ENCODE assay signal across 8 cellular contexts in the genomic region with DNA sequence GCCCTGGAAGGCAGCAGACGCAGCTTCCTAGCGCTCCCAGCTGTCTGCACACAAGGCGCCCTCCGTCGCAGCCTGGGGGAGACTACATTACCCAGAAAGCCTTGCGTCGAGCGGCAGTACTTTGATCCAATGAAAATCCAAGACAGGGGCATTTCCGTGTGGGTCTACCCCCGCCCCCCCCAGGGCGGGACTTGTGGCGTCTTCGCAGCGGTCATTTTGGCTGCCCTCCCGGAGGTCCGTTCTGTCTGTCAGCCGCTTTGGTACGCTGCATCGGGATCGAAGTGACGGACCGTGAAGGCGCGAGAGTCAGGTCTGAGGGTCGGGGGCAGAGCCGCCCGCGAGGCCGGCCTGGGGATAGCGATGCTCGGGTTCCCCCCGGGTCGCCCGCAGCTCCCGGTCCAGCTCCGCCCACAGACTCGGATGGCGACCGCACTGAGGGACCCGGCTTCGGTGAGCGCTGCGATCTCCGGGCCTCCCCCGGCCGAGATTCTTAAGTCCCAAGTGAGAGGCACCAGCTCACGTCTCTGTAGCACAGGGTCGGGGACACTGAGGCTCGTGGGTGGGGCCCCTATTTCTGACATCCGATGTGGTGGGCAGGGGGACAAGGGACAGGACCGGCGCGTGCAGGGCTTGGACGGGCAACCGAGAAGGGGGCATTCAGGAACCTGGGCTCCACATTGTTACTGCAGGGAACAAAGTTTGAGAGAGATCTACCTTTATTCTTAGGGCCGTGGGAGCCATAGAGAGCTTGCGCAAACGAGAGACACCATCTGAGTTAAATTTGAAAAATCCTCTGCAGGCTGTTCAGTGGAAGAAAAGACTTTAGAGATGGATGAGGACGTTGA. TPM values are rescaled to one million over a fixed set of nuclear protein-coding genes. Genes with fewer than 3 reads are reported as not detected.
A peak's percentile ranks its signal among the peaks of the same experiment; 100 is the strongest.
DNase-seq lines count a peak whose midpoint lies in the region; ATAC-seq and TF ChIP-seq lines count a peak whose summit lies in the region.

A gene (plus strand): TSS at position 182 of the 845 bp plus-strand sequence. CDS start 179 bp downstream, at position 361.

- intact Hi-C loops in dorsolateral prefrontal cortex (cut with DNase I): loop anchor here in 1 of 2 donors (2.0 to 5.0 kb wide), 3 partner anchors 18 to 51 kb away; a partner anchor contains a TSS

- H3K4me3 ChIP-seq in dorsolateral prefrontal cortex: peak within 1 kb of the TSS; percentile 68 to 99 (median 90)
- H3K4me3 ChIP-seq in liver (ENCODE audit: low read depth in 1 of 3, low read length in 3 of 3): peak within 1 kb of the TSS; percentile 69 to 95 (median 87)

- TF ChIP-seq CTCF in C4-2B (conservative IDR thresholded peaks at IDR 0.05): no peak
- TF ChIP-seq CTCF in dorsolateral prefrontal cortex (IDR thresholded peaks at IDR 0.05 in 54 of 56, conservative IDR thresholded peaks at IDR 0.05 in 2 of 56; ENCODE audit: low read depth in 1 of 56, partially characterized antibody in 56 of 56): peak in 46 of 56 donors; percentile 7 to 63 (median 40)
- no peak for TF ChIP-seq CTCF in liver (IDR thresholded peaks at IDR 0.05; ENCODE audit: low read depth, low read length, missing input control)

- H3K27me3 ChIP-seq in dorsolateral prefrontal cortex (no peaks in the 10 kb centered on the region), liver (ENCODE audit: control insufficient read depth in 4 of 4, insufficient read depth in 4 of 4, low read length in 3 of 4) (no peaks in the 10 kb centered on the region)

- DNase-seq in NCI-H748 (lab: John Stamatoyannopoulos, UW; ENCODE audit: unreplicated experiment) (peak; percentile 97), dorsolateral prefrontal cortex (peak; percentile 90 to 96 (median 94))
- DNase-seq in activated CD4-positive, alpha-beta T cell treated with anti-CD3 and anti-CD28 coated beads, Interleukin-2, amount 50 U/mL, for 4 hours: peak; percentile 80 to 82
- peak; percentile 85 for DNase-seq in stimulated activated CD4-positive, alpha-beta T cell treated with anti-CD3 and anti-CD28 coated beads, Interleukin-4, amount 100 ng/mL, for 1 hour

- H3K4me1 ChIP-seq in liver (ENCODE audit: control insufficient read depth in 4 of 4, insufficient read depth in 4 of 4, low read length in 3 of 4): peaks cover 4 to 10% (median 8%) of the 10 kb centered on the region in 4 donors

- ATAC-seq in GM19328 (IDR thresholded peaks at IDR 0.05; ENCODE audit: unreplicated experiment) (peak; percentile 90), HG03469 (IDR thresholded peaks at IDR 0.05; ENCODE audit: unreplicated experiment) (peak; percentile 90)

- H3K9ac ChIP-seq in liver (ENCODE audit: low read depth in 1 of 2, low read length in 2 of 2): peak within 1 kb of the TSS; percentile 6 to 55

- H3K27ac ChIP-seq in C4-2B: peak within 1 kb of the TSS; percentile 63
- peak within 1 kb of the TSS in 57 of 59 donors; percentile 33 to 92 (median 80) for H3K27ac ChIP-seq in dorsolateral prefrontal cortex
- peak within 1 kb of the TSS in 1 of 2 donors; percentile 44 for H3K27ac ChIP-seq in liver (ENCODE audit: low read depth in 1 of 2, low read length in 2 of 2)

- peaks cover 3 to 35% (median 24%) of the 10 kb centered on the region in 4 donors for H3K36me3 ChIP-seq in liver (ENCODE audit: control insufficient read depth in 4 of 4, insufficient read depth in 3 of 4, low read depth in 1 of 4, low read length in 3 of 4)

- H3K9me3 ChIP-seq in liver (ENCODE audit: control insufficient read depth in 4 of 4, low read length in 3 of 4): peaks cover 7 to 45% (median 26%) of the 10 kb centered on the region in 4 donors

- 2% methylated on average over 59 of the region's 59 CpGs for WGBS in liver

- TF ChIP-seq RAD21 in liver (IDR thresholded peaks at IDR 0.05): peak; percentile 18 to 39

TF ChIP-seq in liver, 16 proteins besides CTCF, POLR2A, EP300 and RAD21:
- TF ChIP-seq GABPA (IDR thresholded peaks at IDR 0.05 in 1 of 2, conservative IDR thresholded peaks at IDR 0.05 in 1 of 2) (peak; percentile 63 to 92), FOXA2 (IDR thresholded peaks at IDR 0.05) (no peak), SP1 (IDR thresholded peaks at IDR 0.05) (peak; percentile 68), RXRA (IDR thresholded peaks at IDR 0.05) (no peak), HNF4A (conservative IDR thresholded peaks at IDR 0.05) (peak in 1 of 2 donors; percentile 17), YY1 (IDR thresholded peaks at IDR 0.05) (peak; percentile 88), NR2F2 (IDR thresholded peaks at IDR 0.05) (peak; percentile 21), TAF1 (conservative IDR thresholded peaks at IDR 0.05) (no peak)
- TF ChIP-seq, protein P1, sequence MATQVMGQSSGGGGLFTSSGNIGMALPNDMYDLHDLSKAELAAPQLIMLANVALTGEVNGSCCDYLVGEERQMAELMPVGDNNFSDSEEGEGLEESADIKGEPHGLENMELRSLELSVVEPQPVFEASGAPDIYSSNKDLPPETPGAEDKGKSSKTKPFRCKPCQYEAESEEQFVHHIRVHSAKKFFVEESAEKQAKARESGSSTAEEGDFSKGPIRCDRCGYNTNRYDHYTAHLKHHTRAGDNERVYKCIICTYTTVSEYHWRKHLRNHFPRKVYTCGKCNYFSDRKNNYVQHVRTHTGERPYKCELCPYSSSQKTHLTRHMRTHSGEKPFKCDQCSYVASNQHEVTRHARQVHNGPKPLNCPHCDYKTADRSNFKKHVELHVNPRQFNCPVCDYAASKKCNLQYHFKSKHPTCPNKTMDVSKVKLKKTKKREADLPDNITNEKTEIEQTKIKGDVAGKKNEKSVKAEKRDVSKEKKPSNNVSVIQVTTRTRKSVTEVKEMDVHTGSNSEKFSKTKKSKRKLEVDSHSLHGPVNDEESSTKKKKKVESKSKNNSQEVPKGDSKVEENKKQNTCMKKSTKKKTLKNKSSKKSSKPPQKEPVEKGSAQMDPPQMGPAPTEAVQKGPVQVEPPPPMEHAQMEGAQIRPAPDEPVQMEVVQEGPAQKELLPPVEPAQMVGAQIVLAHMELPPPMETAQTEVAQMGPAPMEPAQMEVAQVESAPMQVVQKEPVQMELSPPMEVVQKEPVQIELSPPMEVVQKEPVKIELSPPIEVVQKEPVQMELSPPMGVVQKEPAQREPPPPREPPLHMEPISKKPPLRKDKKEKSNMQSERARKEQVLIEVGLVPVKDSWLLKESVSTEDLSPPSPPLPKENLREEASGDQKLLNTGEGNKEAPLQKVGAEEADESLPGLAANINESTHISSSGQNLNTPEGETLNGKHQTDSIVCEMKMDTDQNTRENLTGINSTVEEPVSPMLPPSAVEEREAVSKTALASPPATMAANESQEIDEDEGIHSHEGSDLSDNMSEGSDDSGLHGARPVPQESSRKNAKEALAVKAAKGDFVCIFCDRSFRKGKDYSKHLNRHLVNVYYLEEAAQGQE (IDR thresholded peaks at IDR 0.05): no peak
- TF ChIP-seq, protein P2, sequence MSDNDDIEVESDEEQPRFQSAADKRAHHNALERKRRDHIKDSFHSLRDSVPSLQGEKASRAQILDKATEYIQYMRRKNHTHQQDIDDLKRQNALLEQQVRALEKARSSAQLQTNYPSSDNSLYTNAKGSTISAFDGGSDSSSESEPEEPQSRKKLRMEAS (IDR thresholded peaks at IDR 0.05): peak; percentile 33

RNA-seq across cellular contexts. Expression of the gene that starts here (rescaled TPM):
- total RNA-seq in dorsolateral prefrontal cortex (10 to 100 TPM; 14.6 to 37.0 (median 23.5) TPM), liver (1 to 10 TPM; 4.4 to 7.0 TPM)
- polyA plus RNA-seq in liver: 1 to 10 TPM; 2.0 to 2.3 TPM

Comparison
In these comparisons a context has a peak if more than half of its experiments do, and no peak if none do; other contexts are left out.
1. CTCF ChIP-seq: peak in dorsolateral prefrontal cortex (46 of 56); none in C4-2B (single experiment) and liver (single experiment).
2. Peak in every context shown above with its lines, with median percentiles within 50 percentile points of each other: DNase-seq.